1 cellular context compared by ENCODE assay signal in the genomic region with DNA sequence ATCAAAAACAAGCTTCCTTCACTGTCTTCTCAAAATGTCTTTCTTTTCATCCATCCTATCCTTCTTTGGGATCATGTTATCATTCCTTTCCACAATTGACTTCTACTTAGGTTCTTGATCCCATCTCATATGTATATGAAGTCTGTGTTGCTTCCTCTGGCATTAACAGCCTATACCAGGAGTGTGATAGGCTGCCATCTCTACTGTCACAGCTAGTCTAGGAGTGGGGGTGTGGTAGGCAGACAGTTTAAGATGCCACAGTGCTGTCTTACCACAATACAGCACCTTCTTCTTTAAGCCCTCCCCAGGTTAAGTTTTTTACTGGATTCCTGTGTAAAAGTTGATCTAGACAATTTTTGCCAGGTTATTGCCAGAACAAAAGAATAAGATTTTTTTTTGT.
TF ChIP-seq lines count a peak whose summit lies in the region.

No MANE protein-coding gene starts in this region.

TF ChIP-seq in WTC11, 78 proteins besides CTCF, POLR2A, EP300 and RAD21:
- TF ChIP-seq, protein P1, sequence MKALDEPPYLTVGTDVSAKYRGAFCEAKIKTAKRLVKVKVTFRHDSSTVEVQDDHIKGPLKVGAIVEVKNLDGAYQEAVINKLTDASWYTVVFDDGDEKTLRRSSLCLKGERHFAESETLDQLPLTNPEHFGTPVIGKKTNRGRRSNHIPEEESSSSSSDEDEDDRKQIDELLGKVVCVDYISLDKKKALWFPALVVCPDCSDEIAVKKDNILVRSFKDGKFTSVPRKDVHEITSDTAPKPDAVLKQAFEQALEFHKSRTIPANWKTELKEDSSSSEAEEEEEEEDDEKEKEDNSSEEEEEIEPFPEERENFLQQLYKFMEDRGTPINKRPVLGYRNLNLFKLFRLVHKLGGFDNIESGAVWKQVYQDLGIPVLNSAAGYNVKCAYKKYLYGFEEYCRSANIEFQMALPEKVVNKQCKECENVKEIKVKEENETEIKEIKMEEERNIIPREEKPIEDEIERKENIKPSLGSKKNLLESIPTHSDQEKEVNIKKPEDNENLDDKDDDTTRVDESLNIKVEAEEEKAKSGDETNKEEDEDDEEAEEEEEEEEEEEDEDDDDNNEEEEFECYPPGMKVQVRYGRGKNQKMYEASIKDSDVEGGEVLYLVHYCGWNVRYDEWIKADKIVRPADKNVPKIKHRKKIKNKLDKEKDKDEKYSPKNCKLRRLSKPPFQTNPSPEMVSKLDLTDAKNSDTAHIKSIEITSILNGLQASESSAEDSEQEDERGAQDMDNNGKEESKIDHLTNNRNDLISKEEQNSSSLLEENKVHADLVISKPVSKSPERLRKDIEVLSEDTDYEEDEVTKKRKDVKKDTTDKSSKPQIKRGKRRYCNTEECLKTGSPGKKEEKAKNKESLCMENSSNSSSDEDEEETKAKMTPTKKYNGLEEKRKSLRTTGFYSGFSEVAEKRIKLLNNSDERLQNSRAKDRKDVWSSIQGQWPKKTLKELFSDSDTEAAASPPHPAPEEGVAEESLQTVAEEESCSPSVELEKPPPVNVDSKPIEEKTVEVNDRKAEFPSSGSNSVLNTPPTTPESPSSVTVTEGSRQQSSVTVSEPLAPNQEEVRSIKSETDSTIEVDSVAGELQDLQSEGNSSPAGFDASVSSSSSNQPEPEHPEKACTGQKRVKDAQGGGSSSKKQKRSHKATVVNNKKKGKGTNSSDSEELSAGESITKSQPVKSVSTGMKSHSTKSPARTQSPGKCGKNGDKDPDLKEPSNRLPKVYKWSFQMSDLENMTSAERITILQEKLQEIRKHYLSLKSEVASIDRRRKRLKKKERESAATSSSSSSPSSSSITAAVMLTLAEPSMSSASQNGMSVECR (CRISPR knock-in tag; IDR thresholded peaks at IDR 0.05; ENCODE audit: borderline replicate concordance): no peak
